In genomic region chr9:5449521-5450359, GRCh38 we compare ENCODE assay signal across 8 cellular contexts. TPM values are rescaled to one million over a fixed set of nuclear protein-coding genes. Genes with fewer than 3 reads are reported as not detected.
A peak's percentile ranks its signal among the peaks of the same experiment; 100 is the strongest.
DNase-seq lines count a peak whose midpoint lies in the region; ATAC-seq and TF ChIP-seq lines count a peak whose summit lies in the region.

No MANE protein-coding gene starts in this region.

- H3K4me1 Mint-ChIP-seq in HFFc6 (ENCODE audit: low read depth), result peaks cover 81% of the 10 kb centered on the region

- H3K4me3 ChIP-seq in WI38 (ENCODE audit: low read depth, low read length), result peak overlapping the region; percentile 79
- peak overlapping the region; percentile 38 to 74 (median 58) for H3K4me3 ChIP-seq in spleen

- no peaks in the 10 kb centered on the region for H3K9me3 Mint-ChIP-seq in HFFc6

- H3K9me3 ChIP-seq in spleen, result no peaks in the 10 kb centered on the region

- peak overlapping the region; percentile 91 for H3K27ac Mint-ChIP-seq in HFFc6

- no peak for TF ChIP-seq POLR2A in spleen (IDR thresholded peaks at IDR 0.05)

- ATAC-seq in left ventricle myocardium superior, result peak; percentile 3
- ATAC-seq in GM21515 (IDR thresholded peaks at IDR 0.05; ENCODE audit: unreplicated experiment), result no peak
- ATAC-seq in HG03135 (IDR thresholded peaks at IDR 0.05; ENCODE audit: unreplicated experiment), result no peak

- no peaks in the 10 kb centered on the region for H3K36me3 ChIP-seq in spleen

- peak overlapping the region; percentile 79 to 94 (median 91) for H3K27ac ChIP-seq in spleen

- peaks cover 5% of the 10 kb centered on the region for H3K36me3 Mint-ChIP-seq in HFFc6 (ENCODE audit: low read depth)

- no peak for DNase-seq in HFFc6
- no peak for DNase-seq in left ventricle myocardium superior
- DNase-seq in spleen, result no peak
- DNase-seq in activated CD4-positive, CD25-positive, alpha-beta regulatory T cell treated with anti-CD3 and anti-CD28 coated beads, Interleukin-2, amount 50 U/mL, for 72 hours, result no peak
- DNase-seq in iPS-NIHi7 (ENCODE audit: extremely low spot score), result no peak

- TF ChIP-seq CTCF in HFFc6 (IDR thresholded peaks at IDR 0.05), result no peak
- no peak for TF ChIP-seq CTCF in WI38 (IDR thresholded peaks at IDR 0.05; ENCODE audit: low read depth, low read length)
- no peak for TF ChIP-seq CTCF in spleen (IDR thresholded peaks at IDR 0.05 in 8 of 11, conservative IDR thresholded peaks at IDR 0.05 in 3 of 11)

- H3K4me3 Mint-ChIP-seq in HFFc6, result peak overlapping the region; percentile 97

- H3K27me3 Mint-ChIP-seq in HFFc6 (ENCODE audit: insufficient read depth), result no peaks in the 10 kb centered on the region; the same call in 1 of the 2 replicates

- H3K4me1 ChIP-seq in spleen, result peaks cover 9 to 69% (median 44%) of the 10 kb centered on the region in 6 donors

- 34 to 43% (median 38%) methylated on average over 15 of the region's 15 CpGs for WGBS in spleen, 5 donors

- intact Hi-C loops in left ventricle myocardium superior (cut with micrococcal nuclease) (loop anchor here (5.0 to 10.0 kb wide), 2 partner anchors 138 to 265 kb away; partner anchors contain the start of gene INSL6), spleen (cut with DNase I; ENCODE audit: low total_unique reads) (loop anchor here (10.0 kb wide), 1 partner anchor 705 kb away; the partner anchor contains the start of gene AK3)

- H3K27me3 ChIP-seq in spleen (replicated peaks in 1 of 7), result no peaks in the 10 kb centered on the region

RNA-seq across cellular contexts. Expression of gene CD274, which starts 0.6 kb away (rescaled TPM):
- total RNA-seq in HFFc6 (2021; fragmentation: NEBNext Ultra II Directional; extraction: Animal tissue kit (Norgen Biotek cat#: 25700)), result 10 to 100 TPM; 10.3 to 15.9 (median 13.0) TPM
- total RNA-seq in left ventricle myocardium superior (10.9 TPM), spleen (10 to 100 TPM; 24.2 to 34.8 (median 28.1) TPM)
- 1 to 10 TPM; 1.8 to 6.1 (median 1.9) TPM for polyA plus RNA-seq in spleen

RNA-seq across cellular contexts. Expression of gene PLGRKT, which starts 12.0 kb away (rescaled TPM):
- 10 to 100 TPM; 18.0 to 26.5 (median 21.4) TPM for total RNA-seq in HFFc6 (2021; fragmentation: NEBNext Ultra II Directional; extraction: Animal tissue kit (Norgen Biotek cat#: 25700))
- total RNA-seq in left ventricle myocardium superior (41.6 TPM), spleen (10 to 100 TPM; 12.8 to 20.7 (median 17.5) TPM)
- polyA plus RNA-seq in spleen, result 10 to 100 TPM; 15.5 to 27.9 (median 21.3) TPM
